18 cellular contexts compared by ENCODE assay signal in the genomic region with DNA sequence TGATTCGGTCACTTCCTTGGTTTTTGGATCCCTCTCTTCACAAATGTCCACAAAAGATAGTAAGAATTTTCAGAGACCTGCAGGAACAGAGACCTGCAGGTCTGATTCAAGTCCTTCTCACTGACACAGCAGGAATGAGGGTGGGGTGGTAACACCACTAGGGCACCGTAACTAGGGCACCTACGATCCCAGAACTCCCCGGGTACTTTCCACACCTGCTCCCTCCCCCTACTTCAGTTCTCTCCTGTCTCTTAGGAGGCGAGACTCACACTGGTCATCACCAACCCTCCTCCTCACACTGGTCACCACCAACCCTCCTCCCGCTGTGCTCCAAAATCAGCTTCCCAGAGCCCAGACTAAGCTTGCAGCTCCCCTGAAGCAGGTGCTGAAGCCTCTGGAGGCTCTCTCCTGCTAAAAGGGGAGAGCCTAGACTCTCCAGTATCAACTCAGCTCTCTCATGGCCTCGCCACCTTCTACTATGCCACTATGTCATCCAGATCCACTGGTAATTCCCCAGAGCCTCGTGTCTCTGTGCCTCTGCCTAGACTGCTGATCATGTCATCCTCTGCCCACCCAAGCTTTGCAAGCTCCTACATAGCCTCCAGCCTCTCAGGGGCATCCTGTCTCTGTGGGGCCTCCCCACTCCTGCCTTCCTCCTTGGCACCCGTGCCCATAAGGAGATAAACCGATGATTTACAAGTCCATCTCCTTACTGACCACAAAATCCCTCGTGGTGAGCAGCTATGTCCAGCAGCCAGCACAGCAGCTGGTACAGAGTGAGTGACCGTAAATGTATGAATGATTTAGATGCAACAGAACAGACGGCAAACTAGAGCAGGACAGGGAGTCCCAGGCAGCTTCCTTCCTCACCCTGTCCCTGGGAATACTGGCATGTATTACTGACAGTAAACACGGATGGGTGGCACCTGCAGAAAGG.
A peak's percentile ranks its signal among the peaks of the same experiment; 100 is the strongest.
DNase-seq lines count a peak whose midpoint lies in the region; ATAC-seq and TF ChIP-seq lines count a peak whose summit lies in the region.
"Had no signal": no experiment of that assay in that cellular context is flagged by ENCODE, and none has a peak within 500 bp of the region (broad histone marks: within the 10 kb centered on the region; RNA-seq: fewer than 3 reads in every experiment).

No MANE protein-coding gene starts in this region.

- H3K27ac Mint-ChIP-seq in T-helper 1 cell treated with Interleukin-12 subunit alpha and Interleukin-12 subunit beta and Interleukin-4 antibody, amounts not matched to agents 30 μg/mL and 1 μg/mL, for 36 hours = peak overlapping the region; percentile 12
- H3K27ac Mint-ChIP-seq in activated CD4-positive, alpha-beta memory T cell treated with anti-CD3 and anti-CD28 coated beads for 36 hours = peak overlapping the region; percentile 55
- H3K27ac Mint-ChIP-seq in stimulated activated effector memory CD8-positive, alpha-beta T cell treated with anti-CD3 and anti-CD28 coated beads, Interleukin-12 subunit alpha, Interleukin-12 subunit beta, amount 100 ng/mL, for 72 hours = peak overlapping the region; percentile 92
- H3K27ac Mint-ChIP-seq: B cell had no signal

- H3K9me3 Mint-ChIP-seq in T-helper 1 cell treated with Interleukin-12 subunit alpha and Interleukin-12 subunit beta and Interleukin-4 antibody, amounts not matched to agents 30 μg/mL and 1 μg/mL, for 36 hours = no peaks in the 10 kb centered on the region
- H3K9me3 Mint-ChIP-seq in activated CD4-positive, alpha-beta memory T cell treated with anti-CD3 and anti-CD28 coated beads for 36 hours = no peaks in the 10 kb centered on the region
- no peaks in the 10 kb centered on the region for H3K9me3 Mint-ChIP-seq in stimulated activated effector memory CD8-positive, alpha-beta T cell treated with anti-CD3 and anti-CD28 coated beads, Interleukin-12 subunit alpha, Interleukin-12 subunit beta, amount 100 ng/mL, for 72 hours

- intact Hi-C loops in activated CD4-positive, alpha-beta memory T cell treated with anti-CD3 and anti-CD28 coated beads for 36 hours (cut with micrococcal nuclease) = no loop called here

- no peaks in the 10 kb centered on the region for H3K27me3 Mint-ChIP-seq in T-helper 1 cell treated with Interleukin-12 subunit alpha and Interleukin-12 subunit beta and Interleukin-4 antibody, amounts not matched to agents 30 μg/mL and 1 μg/mL, for 36 hours (ENCODE audit: low read depth)
- no peaks in the 10 kb centered on the region for H3K27me3 Mint-ChIP-seq in activated CD4-positive, alpha-beta memory T cell treated with anti-CD3 and anti-CD28 coated beads for 36 hours
- H3K27me3 Mint-ChIP-seq: B cell had no signal

- peaks cover 49% of the 10 kb centered on the region for H3K36me3 Mint-ChIP-seq in T-helper 1 cell treated with Interleukin-12 subunit alpha and Interleukin-12 subunit beta and Interleukin-4 antibody, amounts not matched to agents 30 μg/mL and 1 μg/mL, for 36 hours (ENCODE audit: low read depth)
- H3K36me3 Mint-ChIP-seq in activated CD4-positive, alpha-beta memory T cell treated with anti-CD3 and anti-CD28 coated beads for 36 hours = peaks cover 49% of the 10 kb centered on the region
- H3K36me3 Mint-ChIP-seq in stimulated activated effector memory CD8-positive, alpha-beta T cell treated with anti-CD3 and anti-CD28 coated beads, Interleukin-12 subunit alpha, Interleukin-12 subunit beta, amount 100 ng/mL, for 72 hours = peaks cover 99% of the 10 kb centered on the region

- CTCF ChIA-PET in activated CD4-positive, alpha-beta memory T cell treated with anti-CD3 and anti-CD28 coated beads for 36 hours (lab: Charles Lee) = interaction anchor here (1.5 kb wide), 1 partner anchor 91 kb away, joined by 3 read pairs; no protein-coding TSS in a partner anchor

- H3K4me1 Mint-ChIP-seq in T-helper 1 cell treated with Interleukin-12 subunit alpha and Interleukin-12 subunit beta and Interleukin-4 antibody, amounts not matched to agents 30 μg/mL and 1 μg/mL, for 36 hours (ENCODE audit: low read depth) = peaks cover 9% of the 10 kb centered on the region
- H3K4me1 Mint-ChIP-seq in activated CD4-positive, alpha-beta memory T cell treated with anti-CD3 and anti-CD28 coated beads for 36 hours (ENCODE audit: low read depth) = peaks cover 11% of the 10 kb centered on the region
- peaks cover 37% of the 10 kb centered on the region for H3K4me1 Mint-ChIP-seq in stimulated activated effector memory CD8-positive, alpha-beta T cell treated with anti-CD3 and anti-CD28 coated beads, Interleukin-12 subunit alpha, Interleukin-12 subunit beta, amount 100 ng/mL, for 72 hours
- H3K4me1 Mint-ChIP-seq: B cell had no signal

- no peak overlapping the region for H3K4me3 ChIP-seq in fibroblast of villous mesenchyme (ENCODE audit: low read depth, low read length)
- H3K4me3 ChIP-seq: transverse colon had no signal

- no peak for DNase-seq in T-helper 1 cell
- no peak for DNase-seq in activated CD4-positive, alpha-beta memory T cell treated with anti-CD3 and anti-CD28 coated beads for 36 hours
- DNase-seq in fibroblast of villous mesenchyme (ENCODE audit: low read depth) = peak; percentile 20
- no peak for DNase-seq in stimulated activated effector memory CD8-positive, alpha-beta T cell treated with anti-CD3 and anti-CD28 coated beads, Interleukin-12 subunit alpha, Interleukin-12 subunit beta, amount 100 ng/mL, for 72 hours (ENCODE audit: low spot score in 2 of 2)
- DNase-seq in NCI-H82 (lab: John Stamatoyannopoulos, UW) = no peak
- DNase-seq in NCI-H1417 treated with DMSO at 0.1 percent for 48 hours (lab: John Stamatoyannopoulos, UW) = no peak
- DNase-seq: cerebellar nuclear complex, head of caudate nucleus, left ventricle myocardium superior, NCI-H1092, NCI-H2081 treated with DMSO at 0.1 percent for 48 hours, NCI-H446 treated with DMSO at 0.1 percent for 48 hours, occipital lobe, RPMI8226, transverse colon had no signal

- ATAC-seq in stimulated activated effector memory CD8-positive, alpha-beta T cell treated with anti-CD3 and anti-CD28 coated beads, Interleukin-12 subunit alpha, Interleukin-12 subunit beta, amount 100 ng/mL, for 72 hours = peak; percentile 74
- ATAC-seq in HG03108 (IDR thresholded peaks at IDR 0.05; ENCODE audit: unreplicated experiment) = no peak
- ATAC-seq: left ventricle myocardium superior had no signal

- H3K4me3 Mint-ChIP-seq in T-helper 1 cell treated with Interleukin-12 subunit alpha and Interleukin-12 subunit beta and Interleukin-4 antibody, amounts not matched to agents 30 μg/mL and 1 μg/mL, for 36 hours = no peak overlapping the region
- H3K4me3 Mint-ChIP-seq in activated CD4-positive, alpha-beta memory T cell treated with anti-CD3 and anti-CD28 coated beads for 36 hours = no peak overlapping the region
- H3K4me3 Mint-ChIP-seq in stimulated activated effector memory CD8-positive, alpha-beta T cell treated with anti-CD3 and anti-CD28 coated beads, Interleukin-12 subunit alpha, Interleukin-12 subunit beta, amount 100 ng/mL, for 72 hours = peak overlapping the region; percentile 7
- H3K4me3 Mint-ChIP-seq: B cell had no signal

- POLR2A ChIA-PET in activated CD4-positive, alpha-beta memory T cell treated with anti-CD3 and anti-CD28 coated beads for 36 hours (lab: Charles Lee) = no interaction called here

- TF ChIP-seq CTCF in fibroblast of villous mesenchyme (IDR thresholded peaks at IDR 0.05; ENCODE audit: insufficient read depth, low read depth, low read length) = no peak

Comparison
In these comparisons a context has a peak if more than half of its experiments do, and no peak if none do; other contexts are left out.
1. H3K27ac Mint-ChIP-seq: peak in every context shown above with its lines; median percentile 92 in stimulated activated effector memory CD8-positive, alpha-beta T cell treated with anti-CD3 and anti-CD28 coated beads, Interleukin-12 subunit alpha, Interleukin-12 subunit beta, amount 100 ng/mL, for 72 hours; 55 in activated CD4-positive, alpha-beta memory T cell treated with anti-CD3 and anti-CD28 coated beads for 36 hours; 12 in T-helper 1 cell treated with Interleukin-12 subunit alpha and Interleukin-12 subunit beta and Interleukin-4 antibody, amounts not matched to agents 30 μg/mL and 1 μg/mL, for 36 hours.